Comparison of ENCODE assay signal across 1 cellular context in the genomic region with DNA sequence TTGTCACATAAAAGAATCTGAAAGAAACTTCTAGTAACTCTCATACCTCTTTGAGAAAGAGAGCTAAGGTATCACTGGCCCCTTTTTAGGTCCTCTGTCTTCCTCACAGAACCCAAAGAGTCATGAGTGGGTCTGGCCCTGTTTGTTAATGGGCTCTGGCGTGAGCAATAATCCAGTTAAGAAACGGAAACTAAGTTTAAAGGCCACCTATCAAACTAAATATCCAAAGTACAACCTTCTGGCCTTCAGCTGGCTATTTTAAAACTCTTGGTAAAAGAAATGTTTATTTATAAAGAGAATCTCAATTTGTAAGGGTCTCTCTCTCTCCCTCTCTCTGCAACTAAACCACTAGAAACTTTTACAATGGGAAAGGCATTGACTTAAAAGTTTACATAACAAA.
TF ChIP-seq lines count a peak whose summit lies in the region.

No MANE protein-coding gene starts in this region.

TF ChIP-seq in GM23338, 12 proteins besides CTCF, POLR2A, EP300 and RAD21 (continued from another document):
- TF ChIP-seq STAT1 (IDR thresholded peaks at IDR 0.05; ENCODE audit: unreplicated experiment) (no peak), EZH2phosphoT487 (IDR thresholded peaks at IDR 0.05; ENCODE audit: unreplicated experiment) (no peak), JUNB (IDR thresholded peaks at IDR 0.05; ENCODE audit: unreplicated experiment) (no peak), POLR2AphosphoS5 (IDR thresholded peaks at IDR 0.05; ENCODE audit: low read depth) (no peak), CREB1 (CRISPR knock-in tag; IDR thresholded peaks at IDR 0.05; ENCODE audit: low read depth) (no peak), ZNF331 (CRISPR knock-in tag; IDR thresholded peaks at IDR 0.05; ENCODE audit: low read depth) (no peak), EZH2 (IDR thresholded peaks at IDR 0.05; ENCODE audit: low read depth, unreplicated experiment) (no peak), ZNF114 (CRISPR knock-in tag; IDR thresholded peaks at IDR 0.05) (no peak)
- TF ChIP-seq, protein P1, sequence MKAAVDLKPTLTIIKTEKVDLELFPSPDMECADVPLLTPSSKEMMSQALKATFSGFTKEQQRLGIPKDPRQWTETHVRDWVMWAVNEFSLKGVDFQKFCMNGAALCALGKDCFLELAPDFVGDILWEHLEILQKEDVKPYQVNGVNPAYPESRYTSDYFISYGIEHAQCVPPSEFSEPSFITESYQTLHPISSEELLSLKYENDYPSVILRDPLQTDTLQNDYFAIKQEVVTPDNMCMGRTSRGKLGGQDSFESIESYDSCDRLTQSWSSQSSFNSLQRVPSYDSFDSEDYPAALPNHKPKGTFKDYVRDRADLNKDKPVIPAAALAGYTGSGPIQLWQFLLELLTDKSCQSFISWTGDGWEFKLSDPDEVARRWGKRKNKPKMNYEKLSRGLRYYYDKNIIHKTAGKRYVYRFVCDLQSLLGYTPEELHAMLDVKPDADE (IDR thresholded peaks at IDR 0.05), result no peak
- TF ChIP-seq, protein P2, sequence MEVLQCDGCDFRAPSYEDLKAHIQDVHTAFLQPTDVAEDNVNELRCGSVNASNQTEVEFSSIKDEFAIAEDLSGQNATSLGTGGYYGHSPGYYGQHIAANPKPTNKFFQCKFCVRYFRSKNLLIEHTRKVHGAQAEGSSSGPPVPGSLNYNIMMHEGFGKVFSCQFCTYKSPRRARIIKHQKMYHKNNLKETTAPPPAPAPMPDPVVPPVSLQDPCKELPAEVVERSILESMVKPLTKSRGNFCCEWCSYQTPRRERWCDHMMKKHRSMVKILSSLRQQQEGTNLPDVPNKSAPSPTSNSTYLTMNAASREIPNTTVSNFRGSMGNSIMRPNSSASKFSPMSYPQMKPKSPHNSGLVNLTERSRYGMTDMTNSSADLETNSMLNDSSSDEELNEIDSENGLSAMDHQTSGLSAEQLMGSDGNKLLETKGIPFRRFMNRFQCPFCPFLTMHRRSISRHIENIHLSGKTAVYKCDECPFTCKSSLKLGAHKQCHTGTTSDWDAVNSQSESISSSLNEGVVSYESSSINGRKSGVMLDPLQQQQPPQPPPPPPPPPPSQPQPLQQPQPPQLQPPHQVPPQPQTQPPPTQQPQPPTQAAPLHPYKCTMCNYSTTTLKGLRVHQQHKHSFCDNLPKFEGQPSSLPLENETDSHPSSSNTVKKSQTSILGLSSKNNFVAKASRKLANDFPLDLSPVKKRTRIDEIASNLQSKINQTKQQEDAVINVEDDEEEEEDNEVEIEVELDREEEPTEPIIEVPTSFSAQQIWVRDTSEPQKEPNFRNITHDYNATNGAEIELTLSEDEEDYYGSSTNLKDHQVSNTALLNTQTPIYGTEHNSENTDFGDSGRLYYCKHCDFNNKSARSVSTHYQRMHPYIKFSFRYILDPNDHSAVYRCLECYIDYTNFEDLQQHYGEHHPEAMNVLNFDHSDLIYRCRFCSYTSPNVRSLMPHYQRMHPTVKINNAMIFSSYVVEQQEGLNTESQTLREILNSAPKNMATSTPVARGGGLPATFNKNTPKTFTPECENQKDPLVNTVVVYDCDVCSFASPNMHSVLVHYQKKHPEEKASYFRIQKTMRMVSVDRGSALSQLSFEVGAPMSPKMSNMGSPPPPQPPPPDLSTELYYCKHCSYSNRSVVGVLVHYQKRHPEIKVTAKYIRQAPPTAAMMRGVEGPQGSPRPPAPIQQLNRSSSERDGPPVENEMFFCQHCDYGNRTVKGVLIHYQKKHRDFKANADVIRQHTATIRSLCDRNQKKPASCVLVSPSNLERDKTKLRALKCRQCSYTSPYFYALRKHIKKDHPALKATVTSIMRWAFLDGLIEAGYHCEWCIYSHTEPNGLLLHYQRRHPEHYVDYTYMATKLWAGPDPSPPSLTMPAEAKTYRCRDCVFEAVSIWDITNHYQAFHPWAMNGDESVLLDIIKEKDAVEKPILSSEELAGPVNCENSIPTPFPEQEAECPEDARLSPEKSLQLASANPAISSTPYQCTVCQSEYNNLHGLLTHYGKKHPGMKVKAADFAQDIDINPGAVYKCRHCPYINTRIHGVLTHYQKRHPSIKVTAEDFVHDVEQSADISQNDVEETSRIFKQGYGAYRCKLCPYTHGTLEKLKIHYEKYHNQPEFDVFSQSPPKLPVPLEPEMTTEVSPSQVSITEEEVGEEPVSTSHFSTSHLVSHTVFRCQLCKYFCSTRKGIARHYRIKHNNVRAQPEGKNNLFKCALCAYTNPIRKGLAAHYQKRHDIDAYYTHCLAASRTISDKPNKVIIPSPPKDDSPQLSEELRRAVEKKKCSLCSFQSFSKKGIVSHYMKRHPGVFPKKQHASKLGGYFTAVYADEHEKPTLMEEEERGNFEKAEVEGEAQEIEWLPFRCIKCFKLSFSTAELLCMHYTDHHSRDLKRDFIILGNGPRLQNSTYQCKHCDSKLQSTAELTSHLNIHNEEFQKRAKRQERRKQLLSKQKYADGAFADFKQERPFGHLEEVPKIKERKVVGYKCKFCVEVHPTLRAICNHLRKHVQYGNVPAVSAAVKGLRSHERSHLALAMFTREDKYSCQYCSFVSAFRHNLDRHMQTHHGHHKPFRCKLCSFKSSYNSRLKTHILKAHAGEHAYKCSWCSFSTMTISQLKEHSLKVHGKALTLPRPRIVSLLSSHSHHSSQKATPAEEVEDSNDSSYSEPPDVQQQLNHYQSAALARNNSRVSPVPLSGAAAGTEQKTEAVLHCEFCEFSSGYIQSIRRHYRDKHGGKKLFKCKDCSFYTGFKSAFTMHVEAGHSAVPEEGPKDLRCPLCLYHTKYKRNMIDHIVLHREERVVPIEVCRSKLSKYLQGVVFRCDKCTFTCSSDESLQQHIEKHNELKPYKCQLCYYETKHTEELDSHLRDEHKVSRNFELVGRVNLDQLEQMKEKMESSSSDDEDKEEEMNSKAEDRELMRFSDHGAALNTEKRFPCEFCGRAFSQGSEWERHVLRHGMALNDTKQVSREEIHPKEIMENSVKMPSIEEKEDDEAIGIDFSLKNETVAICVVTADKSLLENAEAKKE (CRISPR knock-in tag; IDR thresholded peaks at IDR 0.05), result no peak
